10 cellular contexts compared by ENCODE assay signal in the genomic region with DNA sequence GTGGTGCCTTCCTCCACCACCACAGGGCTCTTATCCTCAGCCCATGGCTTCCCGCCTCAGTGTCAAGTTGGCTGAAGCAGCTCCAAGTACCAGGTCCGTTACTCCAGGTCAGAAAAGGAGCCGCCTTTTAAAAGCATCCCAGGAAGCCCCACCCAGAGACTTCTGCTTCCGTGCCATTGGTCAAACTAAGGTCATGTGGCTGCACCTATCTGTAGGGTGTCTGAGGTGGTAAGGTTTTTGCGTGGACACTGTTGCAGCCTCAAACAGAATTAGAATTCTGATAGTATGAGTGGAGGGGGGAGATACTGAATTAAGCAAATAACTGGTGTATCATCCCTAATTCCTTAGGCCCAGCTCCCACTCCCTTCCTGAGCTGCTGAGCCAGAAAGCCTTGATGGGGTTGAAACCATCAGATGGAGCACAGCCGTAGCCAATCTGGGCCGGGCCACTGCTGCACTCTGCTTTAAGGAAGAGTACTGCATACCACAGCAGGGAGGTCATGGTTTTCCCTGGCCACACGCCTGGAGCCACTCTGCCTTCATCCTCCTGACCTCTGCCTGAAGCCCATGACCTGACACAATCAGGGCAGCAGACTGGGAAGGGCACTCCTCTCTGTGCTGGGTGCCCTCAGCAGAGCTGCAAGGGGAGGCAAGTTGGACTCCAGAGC. TPM values are rescaled to one million over a fixed set of nuclear protein-coding genes. Genes with fewer than 3 reads are reported as not detected.
A peak's percentile ranks its signal among the peaks of the same experiment; 100 is the strongest.
DNase-seq lines count a peak whose midpoint lies in the region; ATAC-seq, FAIRE-seq and TF ChIP-seq lines count a peak whose summit lies in the region.
"Had no signal": no experiment of that assay in that cellular context is flagged by ENCODE, and none has a peak within 500 bp of the region (broad histone marks: within the 10 kb centered on the region; RNA-seq: fewer than 3 reads in every experiment).

No MANE protein-coding gene starts in this region.

- peak; percentile 63 for DNase-seq in HTR-8/SVneo (ENCODE audit: insufficient read length, low spot score)
- peak; percentile 52 for DNase-seq in colonic mucosa
- DNase-seq in uterus, result peak; percentile 76 to 78
- no peak for DNase-seq in NCI-H82 (lab: John Stamatoyannopoulos, UW)
- no peak for DNase-seq in NCI-H2081 treated with DMSO at 0.1 percent for 48 hours (lab: John Stamatoyannopoulos, UW)
- DNase-seq: activated B cell treated with CpG ODN at 0.5 μM for 24 hours had no signal

- H3K27me3 ChIP-seq in colonic mucosa, result no peaks in the 10 kb centered on the region
- no peaks in the 10 kb centered on the region for H3K27me3 ChIP-seq in liver (ENCODE audit: control insufficient read depth in 4 of 4, insufficient read depth in 4 of 4, low read length in 3 of 4)
- no peaks in the 10 kb centered on the region for H3K27me3 ChIP-seq in uterus

- no peak for TF ChIP-seq POLR2A in uterus (IDR thresholded peaks at IDR 0.05)

- WGBS in liver, result 77% methylated on average over 8 of the region's 8 CpGs

- H3K9ac ChIP-seq in colonic mucosa (ENCODE audit: low read depth in 2 of 2, low read length in 2 of 2), result no peak overlapping the region
- no peak overlapping the region for H3K9ac ChIP-seq in liver (ENCODE audit: low read depth in 1 of 2, low read length in 2 of 2)

- H3K4me3 ChIP-seq in colonic mucosa (no peak overlapping the region), liver (ENCODE audit: low read depth in 1 of 3, low read length in 3 of 3) (no peak overlapping the region), uterus (no peak overlapping the region)

- intact Hi-C loops in colonic mucosa (cut with DNase I), result no loop called here
- intact Hi-C loops in uterus (cut with DNase I; ENCODE audit: low total_unique reads), result no loop called here

- no peak for TF ChIP-seq CTCF in colonic mucosa (IDR thresholded peaks at IDR 0.05)
- TF ChIP-seq CTCF in liver (IDR thresholded peaks at IDR 0.05; ENCODE audit: low read depth, low read length, missing input control), result no peak
- peak in 1 of 4 experiments; percentile 8 for TF ChIP-seq CTCF in uterus (IDR thresholded peaks at IDR 0.05)

- H3K4me1 ChIP-seq in colonic mucosa (no peaks in the 10 kb centered on the region), liver (ENCODE audit: control insufficient read depth in 4 of 4, insufficient read depth in 4 of 4, low read length in 3 of 4) (peaks cover 0 to 6% (median 2%) of the 10 kb centered on the region in 4 donors), uterus (peaks cover 0 to 9% of the 10 kb centered on the region in 2 donors)

- FAIRE-seq in HTR-8/SVneo (lab: Jason Lieb, UNC), result peak; percentile 93
- FAIRE-seq: GM12891 had no signal

- H3K27ac ChIP-seq in colonic mucosa (no peak overlapping the region), liver (ENCODE audit: low read depth in 1 of 2, low read length in 2 of 2) (no peak overlapping the region), uterus (peak overlapping the region; percentile 60 to 68)

- H3K9me3 ChIP-seq in colonic mucosa (no peaks in the 10 kb centered on the region), liver (ENCODE audit: control insufficient read depth in 4 of 4, low read length in 3 of 4) (no peaks in the 10 kb centered on the region), uterus (no peaks in the 10 kb centered on the region)

- H3K36me3 ChIP-seq in colonic mucosa, result no peaks in the 10 kb centered on the region
- no peaks in the 10 kb centered on the region for H3K36me3 ChIP-seq in liver (ENCODE audit: control insufficient read depth in 4 of 4, insufficient read depth in 3 of 4, low read depth in 1 of 4, low read length in 3 of 4)
- no peaks in the 10 kb centered on the region for H3K36me3 ChIP-seq in uterus

- ATAC-seq in GM21381 (IDR thresholded peaks at IDR 0.05; ENCODE audit: unreplicated experiment), result no peak

- no peak for TF ChIP-seq RAD21 in liver (IDR thresholded peaks at IDR 0.05)

TF ChIP-seq in liver, 16 proteins besides CTCF, POLR2A, EP300 and RAD21:
- TF ChIP-seq HNF4A (conservative IDR thresholded peaks at IDR 0.05) (no peak), RXRA (IDR thresholded peaks at IDR 0.05) (peak; percentile 32 to 34), SP1 (IDR thresholded peaks at IDR 0.05) (peak; percentile 6), NR2F2 (IDR thresholded peaks at IDR 0.05) (peak; percentile 88)

RNA-seq across cellular contexts. Expression of gene TMEM247, which starts 8.4 kb away (rescaled TPM):
- total RNA-seq in colonic mucosa (not detected), liver (not detected), uterus (not detected)
- not detected for polyA plus RNA-seq in liver
- total RNA-seq: activated B cell treated with CpG ODN at 0.5 μM for 24 hours had no signal
- polyA plus RNA-seq: adipose tissue had no signal

RNA-seq across cellular contexts. Expression of gene RHOQ, which starts 54.5 kb away (rescaled TPM):
- total RNA-seq in colonic mucosa, result 10 to 100 TPM in 1 of 2 donors, 1 to 10 TPM in 1; 7.0 to 22.5 TPM
- 10 to 100 TPM; 11.0 to 13.5 TPM for total RNA-seq in liver
- polyA plus RNA-seq in liver, result 10 to 100 TPM in 1 of 2 donors, 1 to 10 TPM in 1; 6.4 to 12.5 TPM
- 100 to 1,000 TPM in 2 of 4 donors, 10 to 100 TPM in 2; 62.0 to 221 (median 100.0) TPM for total RNA-seq in uterus

RNA-seq across cellular contexts. Expression of gene ATP6V1E2, which starts 54.6 kb away (rescaled TPM):
- total RNA-seq in colonic mucosa (1 to 10 TPM; 1.5 to 3.6 TPM), liver (1 to 10 TPM; 1.3 to 2.8 TPM), uterus (1 to 10 TPM in 2 of 4 donors, not detected in 2; 4.6 to 5.3 TPM)
- 1 to 10 TPM; 1.4 to 3.6 TPM for polyA plus RNA-seq in liver

Comparison
In these comparisons a context has a peak if more than half of its experiments do, and no peak if none do; other contexts are left out.
1. DNase-seq: peak in HTR-8/SVneo (single experiment), colonic mucosa (single experiment) and uterus (2 of 2); none in NCI-H82 (single experiment) and NCI-H2081 treated with DMSO at 0.1 percent for 48 hours (single experiment).
2. H3K27ac ChIP-seq: peak in uterus (2 of 2); none in colonic mucosa (single experiment) and liver (0 of 2).